9 cellular contexts compared by ENCODE assay signal in genomic region chr12:93139028-93139665, GRCh38.
DNase-seq lines count a peak whose midpoint lies in the region; ATAC-seq and TF ChIP-seq lines count a peak whose summit lies in the region.
"Had no signal": no experiment of that assay in that cellular context is flagged by ENCODE, and none has a peak within 500 bp of the region (broad histone marks: within the 10 kb centered on the region; RNA-seq: fewer than 3 reads in every experiment).

No MANE protein-coding gene starts in this region.

- no peaks in the 10 kb centered on the region for H3K27me3 ChIP-seq in neutrophil
- no peaks in the 10 kb centered on the region for H3K27me3 ChIP-seq in A673 (replicated peaks; ENCODE audit: insufficient read depth, low read depth, low read length, poor library complexity)

- H3K27ac ChIP-seq in neutrophil (peak overlapping the region; percentile 91), A673 (ENCODE audit: low read depth, low read length, poor library complexity, severe bottlenecking) (no peak overlapping the region)

- no peaks in the 10 kb centered on the region for H3K9me3 ChIP-seq in neutrophil
- H3K9me3 ChIP-seq in A673 (ENCODE audit: low read depth, low read length, poor library complexity, severe bottlenecking): no peaks in the 10 kb centered on the region

- peaks cover 61% of the 10 kb centered on the region in 2 experiments for H3K4me1 ChIP-seq in neutrophil (ENCODE audit: control insufficient read depth in 1 of 2, insufficient read depth in 1 of 2, low read depth in 1 of 2, low read length in 1 of 2)
- peaks cover 37% of the 10 kb centered on the region for H3K4me1 ChIP-seq in A673 (ENCODE audit: insufficient read depth, low read length, poor library complexity, severe bottlenecking)

- intact Hi-C loops in A673 (cut with micrococcal nuclease; ENCODE audit: unreplicated experiment): no loop called here

- H3K4me3 ChIP-seq in NB4 (ENCODE audit: low read depth, low read length) (no peak overlapping the region), neutrophil (ENCODE audit: low read depth in 1 of 2, low read length in 1 of 2) (peak overlapping the region; percentile 48 to 55), A673 (ENCODE audit: low read depth, low read length, poor library complexity, severe bottlenecking) (no peak overlapping the region)

- TF ChIP-seq CTCF in NB4 (IDR thresholded peaks at IDR 0.05; ENCODE audit: low read depth, low read length) (no peak), neutrophil (IDR thresholded peaks at IDR 0.05) (no peak), A673 (conservative IDR thresholded peaks at IDR 0.05; ENCODE audit: low read depth, low read length) (no peak)

- CTCF ChIA-PET in A673 (lab: Charles Lee): no interaction called here

- H3K36me3 ChIP-seq in neutrophil: no peaks in the 10 kb centered on the region
- no peaks in the 10 kb centered on the region for H3K36me3 ChIP-seq in A673 (ENCODE audit: insufficient read depth, low read length, poor library complexity, severe bottlenecking)

- DNase-seq in NB4 (ENCODE audit: low read depth): peak; percentile 97
- DNase-seq in NCI-H524 (lab: John Stamatoyannopoulos, UW): no peak
- DNase-seq in A673 (ENCODE audit: low spot score): no peak
- DNase-seq in HuH-7 (ENCODE audit: low spot score): no peak
- no peak for DNase-seq in inferior parietal cortex (ENCODE audit: extremely low spot score)
- DNase-seq: endodermal cell had no signal

- no peak for TF ChIP-seq POLR2A in NB4 (IDR thresholded peaks at IDR 0.05; ENCODE audit: extremely low read depth, insufficient read length)

- POLR2A ChIA-PET in A673 (lab: Charles Lee; ENCODE audit: low non-redundant PET): no interaction called here

- ATAC-seq in GM18870 (IDR thresholded peaks at IDR 0.05; ENCODE audit: unreplicated experiment): peak; percentile 74
- ATAC-seq in HG02678 (IDR thresholded peaks at IDR 0.05; ENCODE audit: unreplicated experiment): peak; percentile 65

- BruUV-seq in A673 (replicated peaks; lab: Mats Ljungman, UMichigan): no TSS peak

Comparison
In these comparisons a context has a peak if more than half of its experiments do, and no peak if none do; other contexts are left out.
1. H3K4me3 ChIP-seq: peak in neutrophil (2 of 2); none in NB4 (single experiment) and A673 (single experiment).